ENCODE assay signal across 1 cellular context in the genomic region with DNA sequence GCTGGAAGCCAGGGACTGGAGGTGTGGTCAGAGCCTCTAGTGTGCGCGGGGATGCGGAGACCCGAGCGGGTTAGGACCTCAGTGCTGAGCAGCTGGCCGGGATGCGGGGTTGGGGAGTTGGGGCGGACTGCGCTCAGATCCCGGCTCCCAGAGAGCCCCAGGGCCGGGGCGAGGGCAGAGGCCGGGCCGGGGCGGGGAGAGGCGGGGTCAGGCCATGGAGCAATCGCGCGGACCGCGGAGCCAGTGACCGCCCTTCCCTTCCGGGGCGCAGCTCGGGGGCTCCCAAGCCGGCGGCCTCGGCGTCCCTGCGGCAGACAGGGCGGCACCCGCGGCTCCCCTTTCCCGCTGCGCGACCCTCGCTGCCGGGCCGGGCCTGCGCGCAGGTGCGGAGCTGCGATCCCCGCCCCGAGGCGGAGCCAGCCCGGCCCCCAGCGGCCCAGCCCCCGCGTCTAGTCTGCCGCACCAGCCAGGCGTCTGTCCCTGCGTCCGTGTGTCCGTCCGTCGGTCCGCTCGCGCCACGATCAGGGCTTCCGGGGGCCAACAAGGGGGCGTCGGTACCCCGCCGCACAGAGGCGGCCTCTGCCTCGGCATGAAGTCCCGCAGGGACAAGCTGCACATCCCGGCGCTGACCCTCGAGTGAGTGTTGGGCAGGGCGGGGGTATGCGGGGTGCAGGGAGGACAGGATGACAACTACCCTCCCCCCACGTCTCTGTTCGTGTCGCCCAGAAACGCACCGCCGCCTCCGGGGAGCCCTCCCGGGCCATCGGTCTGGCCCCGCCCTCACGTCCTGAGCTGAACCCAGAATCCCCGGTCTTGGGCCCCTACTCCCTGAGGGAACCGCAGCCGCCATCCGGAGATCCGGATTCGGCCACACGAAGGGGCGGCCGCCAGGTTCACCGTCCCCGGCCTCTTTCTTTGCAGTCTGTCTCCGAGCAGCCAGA.
TF ChIP-seq lines count a peak whose summit lies in the region.

No MANE protein-coding gene starts in this region.

TF ChIP-seq in HCT116, 20 proteins besides CTCF, POLR2A, EP300 and RAD21 (continued from another document):
- TF ChIP-seq, protein P1, sequence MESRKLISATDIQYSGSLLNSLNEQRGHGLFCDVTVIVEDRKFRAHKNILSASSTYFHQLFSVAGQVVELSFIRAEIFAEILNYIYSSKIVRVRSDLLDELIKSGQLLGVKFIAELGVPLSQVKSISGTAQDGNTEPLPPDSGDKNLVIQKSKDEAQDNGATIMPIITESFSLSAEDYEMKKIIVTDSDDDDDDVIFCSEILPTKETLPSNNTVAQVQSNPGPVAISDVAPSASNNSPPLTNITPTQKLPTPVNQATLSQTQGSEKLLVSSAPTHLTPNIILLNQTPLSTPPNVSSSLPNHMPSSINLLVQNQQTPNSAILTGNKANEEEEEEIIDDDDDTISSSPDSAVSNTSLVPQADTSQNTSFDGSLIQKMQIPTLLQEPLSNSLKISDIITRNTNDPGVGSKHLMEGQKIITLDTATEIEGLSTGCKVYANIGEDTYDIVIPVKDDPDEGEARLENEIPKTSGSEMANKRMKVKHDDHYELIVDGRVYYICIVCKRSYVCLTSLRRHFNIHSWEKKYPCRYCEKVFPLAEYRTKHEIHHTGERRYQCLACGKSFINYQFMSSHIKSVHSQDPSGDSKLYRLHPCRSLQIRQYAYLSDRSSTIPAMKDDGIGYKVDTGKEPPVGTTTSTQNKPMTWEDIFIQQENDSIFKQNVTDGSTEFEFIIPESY (IDR thresholded peaks at IDR 0.05; ENCODE audit: extremely low read depth, insufficient replicate concordance, low read length) = no peak
- TF ChIP-seq POLR2AphosphoS5 (IDR thresholded peaks at IDR 0.05; ENCODE audit: low read depth, low read length) = peak; percentile 50
- TF ChIP-seq ZFX (IDR thresholded peaks at IDR 0.05) = 0 out of 2 replicates have a peak, but pooled peaks have one; percentile 32
